In genomic region chr20:45983279-45983743, GRCh38 we compare ENCODE assay signal across 1 cellular context.
TF ChIP-seq lines count a peak whose summit lies in the region.

No MANE protein-coding gene starts in this region.

TF ChIP-seq in A549, 52 proteins besides CTCF, POLR2A, EP300 and RAD21 (continued from another document):
- no peak for TF ChIP-seq USF2 (IDR thresholded peaks at IDR 0.05)
- TF ChIP-seq RNF2 (IDR thresholded peaks at IDR 0.05; ENCODE audit: borderline replicate concordance, low read depth), result no peak
- TF ChIP-seq SMC3 (IDR thresholded peaks at IDR 0.05), result no peak
